In genomic region chr15:31528846-31529245, GRCh38 we compare ENCODE assay signal across 24 cellular contexts.
DNase-seq lines count a peak whose midpoint lies in the region; ATAC-seq, FAIRE-seq and TF ChIP-seq lines count a peak whose summit lies in the region.
"Had no signal": no experiment of that assay in that cellular context is flagged by ENCODE, and none has a peak within 500 bp of the region (broad histone marks: within the 10 kb centered on the region; RNA-seq: fewer than 3 reads in every experiment).

No MANE protein-coding gene starts in this region.

- no peaks in the 10 kb centered on the region for H3K36me3 ChIP-seq in GM23338 (ENCODE audit: insufficient read depth)
- H3K36me3 ChIP-seq: BLaER1 treated with 17β-estradiol and CSF1 and Interleukin-3, amounts not matched to agents 10 nM and 100 nM had no signal

- H3K27me3 Mint-ChIP-seq in GM23338 (ENCODE audit: insufficient read depth, low read depth, poor library complexity) (peaks cover 15% of the 10 kb centered on the region), osteocyte (ENCODE audit: unreplicated experiment) (peaks cover 19% of the 10 kb centered on the region)
- H3K27me3 Mint-ChIP-seq in activated naive CD4-positive, alpha-beta T cell treated with anti-CD3 and anti-CD28 coated beads for 36 hours (ENCODE audit: low read depth): no peaks in the 10 kb centered on the region

- H3K79me2 ChIP-seq in GM23338 (replicated peaks; ENCODE audit: insufficient read depth): no peaks in the 10 kb centered on the region

- H3K4me2 ChIP-seq in GM23338: no peak overlapping the region
- H3K4me2 ChIP-seq: BLaER1 treated with 17β-estradiol and CSF1 and Interleukin-3, amounts not matched to agents 10 nM and 100 nM had no signal

- H3K4me3 ChIP-seq in GM23338: no peak overlapping the region
- no peak overlapping the region for H3K4me3 ChIP-seq in dorsolateral prefrontal cortex
- H3K4me3 ChIP-seq: BLaER1 treated with 17β-estradiol and CSF1 and Interleukin-3, amounts not matched to agents 10 nM and 100 nM; GM12878 had no signal

- H3K9me3 Mint-ChIP-seq in GM23338 (no peaks in the 10 kb centered on the region), osteocyte (ENCODE audit: unreplicated experiment) (peaks cover under 1% of the 10 kb centered on the region)
- peaks cover under 1% of the 10 kb centered on the region for H3K9me3 Mint-ChIP-seq in activated naive CD4-positive, alpha-beta T cell treated with anti-CD3 and anti-CD28 coated beads for 36 hours

- H3K36me3 Mint-ChIP-seq in GM23338 (ENCODE audit: low read depth): no peaks in the 10 kb centered on the region; the same call in 2 of the 3 replicates
- H3K36me3 Mint-ChIP-seq in osteocyte (ENCODE audit: unreplicated experiment): no peaks in the 10 kb centered on the region
- no peaks in the 10 kb centered on the region for H3K36me3 Mint-ChIP-seq in activated naive CD4-positive, alpha-beta T cell treated with anti-CD3 and anti-CD28 coated beads for 36 hours (ENCODE audit: low read depth)

- CTCF ChIA-PET in activated naive CD4-positive, alpha-beta T cell treated with anti-CD3 and anti-CD28 coated beads for 36 hours (lab: Charles Lee): no interaction called here

- H3K4me1 Mint-ChIP-seq in GM23338: peaks cover 17% of the 10 kb centered on the region
- H3K4me1 Mint-ChIP-seq in osteocyte (ENCODE audit: unreplicated experiment): no peaks in the 10 kb centered on the region
- H3K4me1 Mint-ChIP-seq in activated naive CD4-positive, alpha-beta T cell treated with anti-CD3 and anti-CD28 coated beads for 36 hours (ENCODE audit: low read depth): no peaks in the 10 kb centered on the region

- H3K4me1 ChIP-seq in GM23338 (ENCODE audit: insufficient read depth): peaks cover 6% of the 10 kb centered on the region; the same call in 1 of the 2 replicates
- H3K4me1 ChIP-seq: BLaER1 treated with 17β-estradiol and CSF1 and Interleukin-3, amounts not matched to agents 10 nM and 100 nM had no signal

- H3F3A ChIP-seq in GM23338 (replicated peaks; ENCODE audit: low read depth): no peaks in the 10 kb centered on the region

- H2AFZ ChIP-seq in GM23338: no peak overlapping the region

- H3K27ac ChIP-seq in GM23338 (ENCODE audit: low read depth) (no peak overlapping the region), dorsolateral prefrontal cortex (peak overlapping the region in 39 of 59 donors; percentile 2 to 88 (median 59))
- H3K27ac ChIP-seq: BLaER1 treated with 17β-estradiol and CSF1 and Interleukin-3, amounts not matched to agents 10 nM and 100 nM had no signal

- H4K20me1 ChIP-seq in GM23338 (replicated peaks; ENCODE audit: insufficient read depth): no peaks in the 10 kb centered on the region
- H4K20me1 ChIP-seq: BLaER1 treated with 17β-estradiol and CSF1 and Interleukin-3, amounts not matched to agents 10 nM and 100 nM had no signal

- FAIRE-seq in HTR-8/SVneo (lab: Jason Lieb, UNC): no peak
- FAIRE-seq: G401.6, GM12878, H54, HepG2 had no signal

- H3K27ac Mint-ChIP-seq in GM23338 (peak overlapping the region; percentile 78; the same call in 1 of the 2 replicates), osteocyte (ENCODE audit: unreplicated experiment) (no peak overlapping the region)
- H3K27ac Mint-ChIP-seq in activated naive CD4-positive, alpha-beta T cell treated with anti-CD3 and anti-CD28 coated beads for 36 hours: no peak overlapping the region
- H3K27ac Mint-ChIP-seq: CD4-positive, alpha-beta T cell had no signal

- DNase-seq in GM23338 (ENCODE audit: low spot score): no peak
- peak in 3 of 10 donors; percentile 37 to 62 (median 56) for DNase-seq in dorsolateral prefrontal cortex
- peak; percentile 75 for DNase-seq in medulla oblongata (ENCODE audit: extremely low spot score)
- DNase-seq in osteocyte (ENCODE audit: extremely low spot score, unreplicated experiment): peak; percentile 60
- no peak for DNase-seq in activated naive CD4-positive, alpha-beta T cell treated with anti-CD3 and anti-CD28 coated beads for 36 hours
- no peak for DNase-seq in HTR-8/SVneo (ENCODE audit: insufficient read length, low spot score)
- no peak for DNase-seq in DMS153 treated with DMSO at 0.1 percent for 48 hours (lab: John Stamatoyannopoulos, UW; ENCODE audit: unreplicated experiment)
- no peak for DNase-seq in NAMALWA (ENCODE audit: low spot score)
- DNase-seq: CD4-positive, alpha-beta T cell; Karpas-422; NCI-H1092 treated with DMSO at 0.1 percent for 48 hours; NCI-H1436 treated with DMSO at 0.1 percent for 48 hours; NCI-H187 treated with DMSO at 0.1 percent for 48 hours; NCI-H446; NCI-H524 treated with DMSO at 0.1 percent for 48 hours; NCI-H774; NK-92 treated with Interleukin-12 subunit alpha and Interleukin-12 subunit beta, amount 100 ng/mL, for 24 hours; PC-3; SHP77 had no signal

- TF ChIP-seq CTCF in GM23338 (conservative IDR thresholded peaks at IDR 0.05; ENCODE audit: low read depth in 2 of 2) (no peak), dorsolateral prefrontal cortex (IDR thresholded peaks at IDR 0.05 in 54 of 56, conservative IDR thresholded peaks at IDR 0.05 in 2 of 56; ENCODE audit: low read depth in 1 of 56, partially characterized antibody in 56 of 56) (peak in 12 of 56 donors; percentile 8 to 54 (median 26)), osteocyte (IDR thresholded peaks at IDR 0.05) (no peak)

- ATAC-seq in GM23338: no peak
- ATAC-seq: GM12878, HepG2, PC-3 had no signal

- H3K27me3 ChIP-seq in GM23338 (ENCODE audit: insufficient read depth) (no peaks in the 10 kb centered on the region), dorsolateral prefrontal cortex (no peaks in the 10 kb centered on the region)
- H3K27me3 ChIP-seq: BLaER1 treated with 17β-estradiol and CSF1 and Interleukin-3, amounts not matched to agents 10 nM and 100 nM had no signal

- H3K9me2 ChIP-seq in GM23338 (ENCODE audit: insufficient read depth): peaks cover 8% of the 10 kb centered on the region; the same call in 1 of the 2 replicates

- intact Hi-C loops in dorsolateral prefrontal cortex (cut with DNase I): no loop called here
- intact Hi-C loops in activated naive CD4-positive, alpha-beta T cell treated with anti-CD3 and anti-CD28 coated beads for 36 hours (cut with micrococcal nuclease): no loop called here

- no peak overlapping the region for H3K4me3 Mint-ChIP-seq in GM23338
- no peak overlapping the region for H3K4me3 Mint-ChIP-seq in osteocyte (ENCODE audit: unreplicated experiment)
- H3K4me3 Mint-ChIP-seq in activated naive CD4-positive, alpha-beta T cell treated with anti-CD3 and anti-CD28 coated beads for 36 hours: no peak overlapping the region
- H3K4me3 Mint-ChIP-seq: CD4-positive, alpha-beta T cell had no signal

TF ChIP-seq in GM23338, 12 proteins besides CTCF, POLR2A, EP300 and RAD21 (continues in another document):
- TF ChIP-seq POLR2AphosphoS5 (IDR thresholded peaks at IDR 0.05; ENCODE audit: low read depth) (no peak), STAT1 (IDR thresholded peaks at IDR 0.05; ENCODE audit: unreplicated experiment) (no peak), CREB1 (CRISPR knock-in tag; IDR thresholded peaks at IDR 0.05; ENCODE audit: low read depth) (no peak), ZNF331 (CRISPR knock-in tag; IDR thresholded peaks at IDR 0.05; ENCODE audit: low read depth) (no peak), ETS1 (IDR thresholded peaks at IDR 0.05) (no peak), REST (IDR thresholded peaks at IDR 0.05; ENCODE audit: unreplicated experiment) (no peak), JUNB (IDR thresholded peaks at IDR 0.05; ENCODE audit: unreplicated experiment) (no peak), EZH2 (IDR thresholded peaks at IDR 0.05; ENCODE audit: low read depth, unreplicated experiment) (no peak), ZNF114 (CRISPR knock-in tag; IDR thresholded peaks at IDR 0.05) (no peak)

Comparison
In these comparisons a context has a peak if more than half of its experiments do, and no peak if none do; other contexts are left out.
1. DNase-seq: peak in medulla oblongata (single experiment) and osteocyte (single experiment); none in GM23338 (single experiment), activated naive CD4-positive, alpha-beta T cell treated with anti-CD3 and anti-CD28 coated beads for 36 hours (single experiment), HTR-8/SVneo (single experiment), DMS153 treated with DMSO at 0.1 percent for 48 hours (single experiment) and NAMALWA (single experiment).